ENCODE assay signal across 14 cellular contexts in the genomic region with DNA sequence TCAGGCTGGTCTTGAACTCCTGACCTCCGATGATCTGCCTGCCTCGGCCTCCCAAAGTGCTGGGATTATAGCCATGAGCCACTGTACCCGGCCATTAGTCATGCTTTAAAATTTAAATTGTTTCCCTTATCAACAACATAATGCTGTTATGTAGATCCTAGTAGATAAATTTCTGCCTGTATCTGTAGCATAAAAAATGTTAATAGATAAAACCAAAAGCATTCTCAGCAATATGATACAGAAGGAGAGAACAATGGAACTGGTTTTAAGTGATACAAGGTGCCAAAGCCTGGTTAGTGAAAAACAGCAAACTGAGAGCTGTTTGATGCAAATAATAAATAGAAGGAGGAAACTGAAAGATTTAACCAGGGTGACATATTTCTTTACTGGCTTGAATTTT.
"Had no signal": no experiment of that assay in that cellular context is flagged by ENCODE, and none has a peak within 500 bp of the region (broad histone marks: within the 10 kb centered on the region; RNA-seq: fewer than 3 reads in every experiment).

No MANE protein-coding gene starts in this region.

- H3K9me3 ChIP-seq: breast epithelium, pancreas, tibial artery had no signal

- ATAC-seq: activated T-cell treated with anti-CD3 and anti-CD28 coated beads, Interleukin-2, amount 50 U/mL, for 4 hours; pancreas had no signal

- H3K27me3 Mint-ChIP-seq: activated naive CD8-positive, alpha-beta T cell treated with anti-CD3 and anti-CD28 coated beads, Interleukin-2, amount 10 ng/mL, durations not matched to agents 7 days and 5 days had no signal

- H3K27me3 ChIP-seq: breast epithelium, pancreas, tibial artery had no signal

- H3K4me1 Mint-ChIP-seq: endodermal cell, neural crest cell had no signal

- H3K4me3 Mint-ChIP-seq: activated naive CD8-positive, alpha-beta T cell treated with anti-CD3 and anti-CD28 coated beads, Interleukin-2, amount 10 ng/mL, durations not matched to agents 7 days and 5 days; activated T-cell treated with anti-CD3 and anti-CD28 coated beads, Interleukin-2, amount 50 U/mL, for 4 hours; endodermal cell; neural crest cell had no signal

- DNase-seq: activated CD4-positive, alpha-beta T cell treated with anti-CD3 and anti-CD28 coated beads, Interleukin-2, amount 50 U/mL, for 4 hours; activated CD4-positive, CD25-positive, alpha-beta regulatory T cell treated with anti-CD3 and anti-CD28 coated beads, Interleukin-2, amount 50 U/mL, for 72 hours; activated gamma-delta T cell; activated naive CD8-positive, alpha-beta T cell treated with anti-CD3 and anti-CD28 coated beads, Interleukin-2, amount 10 ng/mL, durations not matched to agents 7 days and 5 days; activated T-cell treated with anti-CD3 and anti-CD28 coated beads, Interleukin-2, amount 50 U/mL, for 4 hours; aorta; endodermal cell; hippocampal formation; pancreas; retina; T-helper 2 cell; tibial artery had no signal

- H3K27ac ChIP-seq: breast epithelium, pancreas, tibial artery had no signal

- H3K4me3 ChIP-seq: breast epithelium, pancreas, tibial artery had no signal

- H3K27ac Mint-ChIP-seq: activated naive CD8-positive, alpha-beta T cell treated with anti-CD3 and anti-CD28 coated beads, Interleukin-2, amount 10 ng/mL, durations not matched to agents 7 days and 5 days; endodermal cell had no signal

- H3K36me3 ChIP-seq: breast epithelium had no signal

- H3K4me1 ChIP-seq: breast epithelium, pancreas, tibial artery had no signal

- H3K9me3 Mint-ChIP-seq: activated naive CD8-positive, alpha-beta T cell treated with anti-CD3 and anti-CD28 coated beads, Interleukin-2, amount 10 ng/mL, durations not matched to agents 7 days and 5 days; activated T-cell treated with anti-CD3 and anti-CD28 coated beads, Interleukin-2, amount 50 U/mL, for 4 hours; endodermal cell; neural crest cell had no signal
